Comparison of ENCODE assay signal across 8 cellular contexts in the genomic region with DNA sequence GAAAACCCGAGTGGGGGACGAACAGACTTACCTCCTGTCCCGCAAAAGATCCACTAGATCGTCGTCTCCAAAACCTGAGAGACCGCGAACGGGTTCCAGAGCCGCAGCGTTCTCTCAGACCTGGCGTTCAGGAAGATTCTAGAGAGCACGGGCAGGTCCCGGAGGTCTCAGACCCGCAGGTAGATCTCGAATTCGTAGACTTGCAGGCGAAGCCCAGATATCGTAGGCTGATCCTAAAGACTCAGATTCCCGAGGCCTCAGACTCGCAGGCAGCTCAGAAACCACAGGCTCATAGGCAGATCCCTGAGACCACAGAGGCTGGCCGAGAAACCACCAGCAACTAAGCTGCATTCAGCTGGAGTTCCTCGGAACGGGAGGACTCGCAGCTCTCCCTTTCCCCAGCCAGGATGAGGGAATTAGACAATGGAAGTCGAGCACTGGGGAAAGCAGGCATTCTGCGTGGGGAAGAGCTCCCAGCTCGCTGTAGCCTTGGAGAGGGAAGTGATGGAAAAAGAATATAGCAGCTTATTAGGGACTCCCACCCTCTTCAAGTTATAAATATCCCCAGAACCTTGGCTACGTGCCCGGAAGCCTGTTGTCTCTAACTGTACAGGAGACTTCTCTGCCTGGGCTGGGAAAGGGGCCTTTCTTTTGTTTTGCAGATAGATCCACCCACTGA. TPM values are rescaled to one million over a fixed set of nuclear protein-coding genes. Genes with fewer than 3 reads are reported as not detected.
A peak's percentile ranks its signal among the peaks of the same experiment; 100 is the strongest.
DNase-seq lines count a peak whose midpoint lies in the region; ATAC-seq and TF ChIP-seq lines count a peak whose summit lies in the region.

TSS of gene ZNF436 (minus strand) at position 502 of the 679 bp plus-strand sequence. CDS start 1,831 bp downstream, outside the sequence.

- H3K27me3 ChIP-seq in breast epithelium: no peaks in the 10 kb centered on the region
- H3K27me3 ChIP-seq in iPS-15b (ENCODE audit: control insufficient read depth, insufficient read depth, low read length): peaks cover 80% of the 10 kb centered on the region

- no peak for TF ChIP-seq POLR2A in breast epithelium (IDR thresholded peaks at IDR 0.05)

- ATAC-seq in HG03354 (IDR thresholded peaks at IDR 0.05; ENCODE audit: poor library complexity, severe bottlenecking, unreplicated experiment) (no peak), HG02571 (IDR thresholded peaks at IDR 0.05; ENCODE audit: unreplicated experiment) (no peak)

- H3K4me3 ChIP-seq in breast epithelium (peak within 1 kb of the TSS; percentile 79 to 90 (median 79)), iPS-15b (ENCODE audit: low read depth, low read length) (peak within 1 kb of the TSS; percentile 100)

- H3K9ac ChIP-seq in iPS-15b (ENCODE audit: low read depth, low read length): peak within 1 kb of the TSS; percentile 70

- H3K4me1 ChIP-seq in breast epithelium (peaks cover 10 to 29% of the 10 kb centered on the region in 2 donors), iPS-15b (ENCODE audit: control insufficient read depth, insufficient read depth, low read length) (peaks cover 14% of the 10 kb centered on the region)

- peak within 1 kb of the TSS; percentile 89 to 96 for H3K27ac ChIP-seq in breast epithelium

- intact Hi-C loops in breast epithelium (cut with DNase I; ENCODE audit: low total_unique reads): no loop called here

- H3K36me3 ChIP-seq in breast epithelium (no peaks in the 10 kb centered on the region), iPS-15b (ENCODE audit: control insufficient read depth, insufficient read depth, low read length) (no peaks in the 10 kb centered on the region)

- no peak for TF ChIP-seq CTCF in breast epithelium (IDR thresholded peaks at IDR 0.05)

- H3K9me3 ChIP-seq in breast epithelium: peaks cover 4 to 6% of the 10 kb centered on the region in 2 donors
- no peaks in the 10 kb centered on the region for H3K9me3 ChIP-seq in iPS-15b (ENCODE audit: control insufficient read depth, insufficient read depth, low read length)

- DNase-seq in GM03348 (ENCODE audit: low spot score): peak; percentile 61
- peak; percentile 55 for DNase-seq in NCI-H1436 treated with DMSO at 0.1 percent for 48 hours (lab: John Stamatoyannopoulos, UW)
- peak; percentile 25 for DNase-seq in T-helper 9 cell
- peak; percentile 70 to 71 for DNase-seq in breast epithelium (ENCODE audit: low spot score in 2 of 2)
- DNase-seq in retina: peak; percentile 82

RNA-seq across cellular contexts. Expression of gene ZNF436, which starts in this region (rescaled TPM):
- 10 to 100 TPM; 19.5 to 36.6 (median 23.9) TPM for total RNA-seq in breast epithelium

Comparison
In these comparisons a context has a peak if more than half of its experiments do, and no peak if none do; other contexts are left out.
1. DNase-seq: peak in every context shown above with its lines; median percentile 82 in retina; 70 in breast epithelium; 61 in GM03348; 55 in NCI-H1436 treated with DMSO at 0.1 percent for 48 hours; 25 in T-helper 9 cell.